8 cellular contexts compared by ENCODE assay signal in the genomic region with DNA sequence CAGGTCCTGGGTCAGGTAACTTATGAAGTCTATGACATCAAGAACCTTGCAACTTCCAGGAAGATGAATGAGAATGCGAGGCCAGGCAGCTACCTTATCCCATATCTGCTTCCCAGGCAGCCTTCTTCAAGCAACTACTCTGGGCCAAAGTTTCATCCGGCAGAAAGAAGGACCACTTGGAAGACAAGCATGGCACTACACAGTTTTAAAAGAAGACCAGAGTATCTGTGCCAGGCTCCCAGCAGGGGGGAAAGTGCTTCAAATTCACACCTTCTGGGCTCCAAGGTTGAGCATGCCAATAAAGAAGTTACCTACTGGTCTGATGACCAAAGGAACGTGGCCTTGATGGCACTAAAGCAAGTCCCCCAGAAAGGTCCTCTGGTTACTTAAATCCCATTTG.
DNase-seq lines count a peak whose midpoint lies in the region; ATAC-seq and TF ChIP-seq lines count a peak whose summit lies in the region.

No MANE protein-coding gene starts in this region.

- no peak for TF ChIP-seq POLR2A in gastrocnemius medialis (IDR thresholded peaks at IDR 0.05)

- POLR2A ChIA-PET in CD4-positive, alpha-beta memory T cell (lab: Charles Lee; ENCODE audit: partially characterized antibody) = interaction anchor here (1.0 to 17.7 kb wide), 9 partner anchors 9 to 138 kb away, joined by 3 to 374 read pairs (median 5); no protein-coding TSS in a partner anchor

- H3K4me2 ChIP-seq in SU-DHL-6 (ENCODE audit: low read depth, low read length, poor library complexity, severe bottlenecking) = peak overlapping the region; percentile 47

- CTCF ChIA-PET in CD4-positive, alpha-beta memory T cell (lab: Charles Lee; ENCODE audit: partially characterized antibody) = interaction anchor here (1.0 to 15.6 kb wide), 6 partner anchors 13 to 140 kb away, joined by 3 to 494 read pairs (median 16); no protein-coding TSS in a partner anchor

- H3K4me3 Mint-ChIP-seq in CD4-positive, alpha-beta memory T cell = peak overlapping the region; percentile 81 to 98 (median 92)

- H3K27me3 Mint-ChIP-seq in CD4-positive, alpha-beta memory T cell = peaks cover 2 to 4% of the 10 kb centered on the region in 2 donors

- H3K36me3 Mint-ChIP-seq in CD4-positive, alpha-beta memory T cell = peaks cover 8 to 30% of the 10 kb centered on the region in 2 donors

- H3K9ac ChIP-seq in SU-DHL-6 (ENCODE audit: low read length) = peak overlapping the region; percentile 28; the same call in 1 of the 2 replicates

- DNase-seq in CD4-positive, alpha-beta memory T cell = no peak
- DNase-seq in gastrocnemius medialis (peak in 1 of 2 donors; percentile 30), HAP-1 (ENCODE audit: low spot score in 2 of 2) (no peak), HT-29 (ENCODE audit: low spot score) (no peak), COLO829 (ENCODE audit: low spot score) (no peak)

- no peak for TF ChIP-seq CTCF in SU-DHL-6 (IDR thresholded peaks at IDR 0.05; ENCODE audit: insufficient read depth, low read length, poor library complexity, severe bottlenecking)
- no peak for TF ChIP-seq CTCF in gastrocnemius medialis (IDR thresholded peaks at IDR 0.05 in 4 of 5, conservative IDR thresholded peaks at IDR 0.05 in 1 of 5)

- H3K27ac Mint-ChIP-seq in CD4-positive, alpha-beta memory T cell = peak overlapping the region; percentile 95 to 100 (median 99)

- peaks cover 93% of the 10 kb centered on the region for H3K4me1 ChIP-seq in CD4-positive, alpha-beta memory T cell (ENCODE audit: insufficient read depth, low read length)
- H3K4me1 ChIP-seq in esophagus (ENCODE audit: control insufficient read depth in 2 of 2, insufficient read depth in 2 of 2, low read length in 1 of 2) = peaks cover 12 to 23% of the 10 kb centered on the region in 2 donors
- peaks cover 46 to 67% of the 10 kb centered on the region in 2 donors for H3K4me1 ChIP-seq in gastrocnemius medialis
- H3K4me1 ChIP-seq in HAP-1 = no peaks in the 10 kb centered on the region

- no peaks in the 10 kb centered on the region for H4K20me1 ChIP-seq in SU-DHL-6 (ENCODE audit: low read depth, low read length)

- H3K27me3 ChIP-seq in CD4-positive, alpha-beta memory T cell (ENCODE audit: insufficient read depth, low read length) = no peaks in the 10 kb centered on the region
- H3K27me3 ChIP-seq in SU-DHL-6 (ENCODE audit: low read length) = no peaks in the 10 kb centered on the region
- H3K27me3 ChIP-seq in esophagus (ENCODE audit: control insufficient read depth in 1 of 2, insufficient read depth in 2 of 2, low read length in 2 of 2) = no peaks in the 10 kb centered on the region
- H3K27me3 ChIP-seq in gastrocnemius medialis = no peaks in the 10 kb centered on the region
- H3K27me3 ChIP-seq in HAP-1 (ENCODE audit: low read depth) = no peaks in the 10 kb centered on the region

- peaks cover 7% of the 10 kb centered on the region for H3F3A ChIP-seq in SU-DHL-6 (ENCODE audit: insufficient read depth)

- peak overlapping the region; percentile 42 to 43 for H3K4me3 ChIP-seq in CD4-positive, alpha-beta memory T cell (ENCODE audit: low read length in 2 of 2)
- H3K4me3 ChIP-seq in SU-DHL-6 (ENCODE audit: insufficient read depth, low read length, poor library complexity, severe bottlenecking) = no peak overlapping the region
- H3K4me3 ChIP-seq in esophagus (ENCODE audit: low read depth in 1 of 2, low read length in 2 of 2) = peak overlapping the region in 1 of 2 donors; percentile 30
- peak overlapping the region; percentile 37 to 95 (median 92) for H3K4me3 ChIP-seq in gastrocnemius medialis
- H3K4me3 ChIP-seq in HAP-1 = no peak overlapping the region

- in situ Hi-C loops in gastrocnemius medialis (cut with MboI; ENCODE audit: low sequenced_read_pairs in 4 of 4) = loop anchor here in 3 of 4 donors (5.0 to 10.0 kb wide), 2 partner anchors 42 to 50 kb away; no protein-coding TSS in a partner anchor
- in situ Hi-C loops in HAP-1 (cut with MboI; ENCODE audit: low sequenced_read_pairs) = no loop called here

- H2AFZ ChIP-seq in SU-DHL-6 (ENCODE audit: low read depth, low read length, severe bottlenecking) = peak overlapping the region; percentile 7

- peaks cover 0 to 5% (median under 1%) of the 10 kb centered on the region in 8 donors for H3K9me3 Mint-ChIP-seq in CD4-positive, alpha-beta memory T cell

- WGBS in esophagus, 2 donors = 78% methylated on average over 3 of the region's 3 CpGs

- no peaks in the 10 kb centered on the region for H3K36me3 ChIP-seq in CD4-positive, alpha-beta memory T cell (ENCODE audit: insufficient read depth, low read length)
- no peaks in the 10 kb centered on the region for H3K36me3 ChIP-seq in SU-DHL-6 (ENCODE audit: low read length)
- H3K36me3 ChIP-seq in esophagus (ENCODE audit: control insufficient read depth in 2 of 2, insufficient read depth in 2 of 2, low read length in 1 of 2) = peaks cover 0 to 3% of the 10 kb centered on the region in 2 donors
- H3K36me3 ChIP-seq in gastrocnemius medialis = peaks cover 0 to 12% of the 10 kb centered on the region in 2 donors
- no peaks in the 10 kb centered on the region for H3K36me3 ChIP-seq in HAP-1 (replicated peaks)

- ATAC-seq in gastrocnemius medialis = no peak
- no peak for ATAC-seq in HG02610 (IDR thresholded peaks at IDR 0.05; ENCODE audit: unreplicated experiment)

- peaks cover 68 to 95% (median 84%) of the 10 kb centered on the region in 4 donors for H3K4me1 Mint-ChIP-seq in CD4-positive, alpha-beta memory T cell

- H3K79me2 ChIP-seq in SU-DHL-6 (ENCODE audit: insufficient read depth, low read length) = peaks cover 28% of the 10 kb centered on the region

- no peaks in the 10 kb centered on the region for H3K9me3 ChIP-seq in CD4-positive, alpha-beta memory T cell (ENCODE audit: control insufficient read depth in 1 of 2, low read length in 2 of 2)
- H3K9me3 ChIP-seq in SU-DHL-6 (ENCODE audit: insufficient read depth, low read length) (no peaks in the 10 kb centered on the region), esophagus (ENCODE audit: control insufficient read depth in 2 of 2, insufficient read depth in 1 of 2, low read depth in 1 of 2, low read length in 1 of 2) (no peaks in the 10 kb centered on the region), gastrocnemius medialis (no peaks in the 10 kb centered on the region), HAP-1 (no peaks in the 10 kb centered on the region)

- peak overlapping the region; percentile 86 for H3K27ac ChIP-seq in CD4-positive, alpha-beta memory T cell (ENCODE audit: low read depth, low read length)
- H3K27ac ChIP-seq in SU-DHL-6 (ENCODE audit: low read depth, low read length) = 0 out of 2 replicates have a peak overlapping the region, but pooled peaks have one; percentile 8
- H3K27ac ChIP-seq in esophagus (ENCODE audit: low read depth in 2 of 2, low read length in 1 of 2) = peak overlapping the region; percentile 95 to 98
- peak overlapping the region; percentile 96 to 100 (median 99) for H3K27ac ChIP-seq in gastrocnemius medialis

- intact Hi-C loops in CD4-positive, alpha-beta memory T cell (cut with micrococcal nuclease) = loop anchor here (10.0 kb wide), 1 partner anchor 420 kb away; a partner anchor contains a TSS
- intact Hi-C loops in gastrocnemius medialis (cut with DNase I; ENCODE audit: low total_unique reads) = loop anchor here (5.0 kb wide), 1 partner anchor 337 kb away; no protein-coding TSS in a partner anchor

- no peaks in the 10 kb centered on the region for H3K9me2 ChIP-seq in SU-DHL-6 (replicated peaks; ENCODE audit: insufficient read depth, low read length)

Comparison
In these comparisons a context has a peak if more than half of its experiments do, and no peak if none do; other contexts are left out.
1. H3K27ac ChIP-seq: peak in every context shown above with its lines; median percentile 99 in gastrocnemius medialis; 96 in esophagus; 86 in CD4-positive, alpha-beta memory T cell; 8 in SU-DHL-6.
2. H3K4me3 ChIP-seq: peak in CD4-positive, alpha-beta memory T cell (2 of 2) and gastrocnemius medialis (4 of 4); none in SU-DHL-6 (single experiment) and HAP-1 (single experiment).